ENCODE assay signal across 25 cellular contexts in the genomic region with DNA sequence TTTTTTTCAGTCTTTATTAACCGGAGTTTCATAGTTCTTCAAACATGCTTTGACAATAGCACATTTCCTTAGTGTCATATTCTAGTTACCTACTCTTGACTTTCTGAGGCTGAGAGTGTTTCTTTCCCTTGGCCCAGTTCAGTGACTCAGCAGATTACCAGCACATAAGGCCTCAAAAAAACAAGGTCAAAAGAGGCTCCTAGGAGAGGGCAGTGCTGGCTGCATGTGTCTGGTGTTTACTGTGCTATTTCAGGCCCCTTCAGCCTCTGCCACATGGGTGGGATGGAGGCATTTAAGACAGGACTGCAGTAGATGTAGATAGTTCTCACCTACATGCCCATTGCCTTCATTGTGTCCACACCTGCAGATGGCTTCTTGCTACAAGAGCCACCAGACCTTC.
A peak's percentile ranks its signal among the peaks of the same experiment; 100 is the strongest.
DNase-seq lines count a peak whose midpoint lies in the region; ATAC-seq, FAIRE-seq and TF ChIP-seq lines count a peak whose summit lies in the region.
"Had no signal": no experiment of that assay in that cellular context is flagged by ENCODE, and none has a peak within 500 bp of the region (broad histone marks: within the 10 kb centered on the region; RNA-seq: fewer than 3 reads in every experiment).

No MANE protein-coding gene starts in this region.

- intact Hi-C loops in left ventricle myocardium inferior (cut with micrococcal nuclease) (no loop called here), mammary epithelial cell (cut with micrococcal nuclease) (loop anchor here (1.0 kb wide), 1 partner anchor 9 kb away; no protein-coding TSS in a partner anchor), left colon (cut with DNase I, micrococcal nuclease) (no loop called here)

- H3K4me2 ChIP-seq in mammary epithelial cell (ENCODE audit: insufficient read depth, low read depth, low read length): no peak overlapping the region
- H3K4me2 ChIP-seq in smooth muscle cell: peak overlapping the region; percentile 37
- H3K4me2 ChIP-seq: BLaER1 had no signal

- H3K36me3 ChIP-seq in cardiac muscle cell: no peaks in the 10 kb centered on the region
- H3K36me3 ChIP-seq in left ventricle myocardium inferior: no peaks in the 10 kb centered on the region
- H3K36me3 ChIP-seq in mammary epithelial cell (ENCODE audit: insufficient read depth, low read length): no peaks in the 10 kb centered on the region
- no peaks in the 10 kb centered on the region for H3K36me3 ChIP-seq in smooth muscle cell (ENCODE audit: low read depth)
- H3K36me3 ChIP-seq: BLaER1, spleen had no signal

- H3K4me1 ChIP-seq in cardiac muscle cell (ENCODE audit: low read depth): peaks cover 19% of the 10 kb centered on the region
- H3K4me1 ChIP-seq in left ventricle myocardium inferior: no peaks in the 10 kb centered on the region
- H3K4me1 ChIP-seq in mammary epithelial cell (ENCODE audit: insufficient read depth, low read length): peaks cover 26% of the 10 kb centered on the region
- H3K4me1 ChIP-seq in smooth muscle cell (ENCODE audit: low read depth): peaks cover 8% of the 10 kb centered on the region
- H3K4me1 ChIP-seq: BLaER1, psoas muscle had no signal

- DNase-seq in cardiac muscle cell (ENCODE audit: low read depth in 1 of 2, low spot score in 1 of 2): peak; percentile 15 to 37
- no peak for DNase-seq in left ventricle myocardium inferior
- DNase-seq in mammary epithelial cell: peak; percentile 27
- peak; percentile 7 for DNase-seq in fibroblast of the aortic adventitia (ENCODE audit: low read depth)
- DNase-seq in smooth muscle cell (lab: John Stamatoyannopoulos, UW; ENCODE audit: unreplicated experiment): no peak
- no peak for DNase-seq in left colon
- DNase-seq in GM19239 (ENCODE audit: insufficient read length, low spot score): no peak
- DNase-seq: activated CD4-positive, alpha-beta T cell treated with anti-CD3 and anti-CD28 coated beads for 4 hours; activated CD8-positive, alpha-beta memory T cell treated with anti-CD3 and anti-CD28 coated beads, Interleukin-2, amount 10 ng/mL, durations not matched to agents 7 days and 5 days; activated naive CD8-positive, alpha-beta T cell treated with anti-CD3 and anti-CD28 coated beads, Interleukin-2, amount 50 U/mL, for 24 hours; effector CD8-positive, alpha-beta T cell; GF-D8; midbrain; MV-4-11; NCI-H2029 treated with DMSO at 0.1 percent for 48 hours; psoas muscle; spleen; stimulated activated CD4-positive, alpha-beta T cell treated with anti-CD3 and anti-CD28 coated beads, Interleukin-4, amount 100 ng/mL, for 4 hours had no signal

- H3K9me3 ChIP-seq in cardiac muscle cell (ENCODE audit: low read depth) (no peaks in the 10 kb centered on the region), left ventricle myocardium inferior (replicated peaks) (no peaks in the 10 kb centered on the region), mammary epithelial cell (replicated peaks; ENCODE audit: insufficient read depth, low read length) (no peaks in the 10 kb centered on the region), smooth muscle cell (replicated peaks; ENCODE audit: low read depth) (no peaks in the 10 kb centered on the region)
- H3K9me3 ChIP-seq: BLaER1, psoas muscle, spleen had no signal

- no peaks in the 10 kb centered on the region for H3K79me2 ChIP-seq in mammary epithelial cell (ENCODE audit: insufficient read depth, low read length)
- H3K79me2 ChIP-seq in smooth muscle cell (ENCODE audit: low read depth): no peaks in the 10 kb centered on the region

- FAIRE-seq in GM19239 (lab: Jason Lieb, UNC): no peak
- FAIRE-seq: A204.1, TTC549, urothelium cell line had no signal

- ATAC-seq in HG02623 (IDR thresholded peaks at IDR 0.05; ENCODE audit: unreplicated experiment): no peak
- ATAC-seq in left colon: no peak
- ATAC-seq: activated CD8-positive, alpha-beta memory T cell treated with anti-CD3 and anti-CD28 coated beads, Interleukin-2, amount 10 ng/mL, durations not matched to agents 7 days and 5 days; activated naive CD8-positive, alpha-beta T cell treated with anti-CD3 and anti-CD28 coated beads, Interleukin-2, amount 50 U/mL, for 24 hours; activated T-helper 17 cell treated with anti-CD3 and anti-CD28 coated beads, Interleukin-2, amount 50 U/mL, for 72 hours; psoas muscle had no signal

- TF ChIP-seq CTCF in cardiac muscle cell (IDR thresholded peaks at IDR 0.05; ENCODE audit: low read depth, low read length) (no peak), left ventricle myocardium inferior (IDR thresholded peaks at IDR 0.05; ENCODE audit: borderline replicate concordance) (no peak), mammary epithelial cell (conservative IDR thresholded peaks at IDR 0.05 in 1 of 2, IDR thresholded peaks at IDR 0.05 in 1 of 2; ENCODE audit: extremely low read depth in 1 of 2, insufficient read depth in 1 of 2, low read depth in 1 of 2, low read length in 2 of 2) (no peak), fibroblast of the aortic adventitia (IDR thresholded peaks at IDR 0.05; ENCODE audit: insufficient read depth, low read length) (no peak), smooth muscle cell (IDR thresholded peaks at IDR 0.05; ENCODE audit: borderline replicate concordance, insufficient read depth, poor library complexity, severe bottlenecking) (no peak)

- no peaks in the 10 kb centered on the region for H3F3A ChIP-seq in smooth muscle cell (ENCODE audit: low read depth)

- H4K20me1 ChIP-seq in mammary epithelial cell (ENCODE audit: insufficient read depth, low read length): no peaks in the 10 kb centered on the region
- H4K20me1 ChIP-seq in smooth muscle cell (ENCODE audit: low read depth): no peaks in the 10 kb centered on the region
- H4K20me1 ChIP-seq: BLaER1 had no signal

- peaks cover 3% of the 10 kb centered on the region for H3K27me3 ChIP-seq in cardiac muscle cell
- H3K27me3 ChIP-seq in left ventricle myocardium inferior (ENCODE audit: low read depth): peaks cover 4% of the 10 kb centered on the region
- no peaks in the 10 kb centered on the region for H3K27me3 ChIP-seq in mammary epithelial cell (ENCODE audit: insufficient read depth, low read length)
- peaks cover 5% of the 10 kb centered on the region for H3K27me3 ChIP-seq in smooth muscle cell (ENCODE audit: low read depth)
- H3K27me3 ChIP-seq: BLaER1, spleen had no signal

- H3K9ac ChIP-seq in mammary epithelial cell (ENCODE audit: insufficient read depth, low read length): no peak overlapping the region
- H3K9ac ChIP-seq in smooth muscle cell (ENCODE audit: low read depth): no peak overlapping the region
- H3K9ac ChIP-seq: BLaER1 had no signal

- dilution Hi-C loops in mammary epithelial cell (cut with HindIII; ENCODE audit: low sequenced_read_pairs): no loop called here

- BruUV-seq in mammary epithelial cell (replicated peaks; lab: Mats Ljungman, UMichigan): no TSS peak

- H3K4me3 ChIP-seq in cardiac muscle cell: no peak overlapping the region
- H3K4me3 ChIP-seq in left ventricle myocardium inferior: no peak overlapping the region
- no peak overlapping the region for H3K4me3 ChIP-seq in mammary epithelial cell (replicated peaks in 1 of 3; ENCODE audit: insufficient read depth in 1 of 3, low read depth in 2 of 3, low read length in 3 of 3)
- no peak overlapping the region for H3K4me3 ChIP-seq in fibroblast of the aortic adventitia (ENCODE audit: low read depth, low read length)
- no peak overlapping the region for H3K4me3 ChIP-seq in smooth muscle cell
- H3K4me3 ChIP-seq: BLaER1, psoas muscle, spleen had no signal

- H3K27ac ChIP-seq in cardiac muscle cell (no peak overlapping the region), left ventricle myocardium inferior (replicated peaks) (no peak overlapping the region), mammary epithelial cell (ENCODE audit: insufficient read depth, low read depth, low read length) (no peak overlapping the region), smooth muscle cell (ENCODE audit: low read depth) (peak overlapping the region; percentile 62)
- H3K27ac ChIP-seq: BLaER1, HL-60, psoas muscle, spleen had no signal

- 86% methylated on average over 1 of the region's 1 CpG for WGBS in mammary epithelial cell (ENCODE audit: low coverage, missing lambda C conversion rate)
- WGBS in smooth muscle cell (ENCODE audit: low lambda C conversion rate): 87% methylated on average over 1 of the region's 1 CpG

- in situ Hi-C loops in mammary epithelial cell (cut with MboI; ENCODE audit: low sequenced_read_pairs in 2 of 2): no loop called here

- H2AFZ ChIP-seq in mammary epithelial cell (ENCODE audit: low read depth, low read length) (peak overlapping the region; percentile 6), smooth muscle cell (ENCODE audit: low read depth) (no peak overlapping the region)

- CTCF ChIA-PET in mammary epithelial cell (lab: Charles Lee; ENCODE audit: low non-redundant PET): no interaction called here

Comparison
In these comparisons a context has a peak if more than half of its experiments do, and no peak if none do; other contexts are left out.
1. DNase-seq: peak in cardiac muscle cell (2 of 2), mammary epithelial cell (single experiment) and fibroblast of the aortic adventitia (single experiment); none in left ventricle myocardium inferior (single experiment), smooth muscle cell (single experiment), left colon (0 of 2) and GM19239 (single experiment).